In genomic region chr10:5813341-5814109, GRCh38 we compare ENCODE assay signal across 8 cellular contexts.
DNase-seq lines count a peak whose midpoint lies in the region; ATAC-seq and TF ChIP-seq lines count a peak whose summit lies in the region.

Gene GDI2, minus strand, starts transcription at chr10:5813434. Its CDS starts 176 bp downstream, at chr10:5813258.

- TF ChIP-seq CTCF in GM10266 (IDR thresholded peaks at IDR 0.05; ENCODE audit: control insufficient read depth, insufficient read depth, low read depth, missing control alignments) = no peak

- peak; percentile 80 for ATAC-seq in HG02623 (IDR thresholded peaks at IDR 0.05; ENCODE audit: unreplicated experiment)
- peak; percentile 91 for ATAC-seq in SK-N-SH treated with all-trans-retinoic acid at 6 μM for 48 hours

- H3K4me1 Mint-ChIP-seq in activated naive CD4-positive, alpha-beta T cell treated with anti-CD3 and anti-CD28 coated beads, Interleukin-2, amount 50 U/mL, for 24 hours = peaks cover 66% of the 10 kb centered on the region

- peak within 1 kb of the TSS; percentile 97 for H3K27ac Mint-ChIP-seq in activated naive CD4-positive, alpha-beta T cell treated with anti-CD3 and anti-CD28 coated beads, Interleukin-2, amount 50 U/mL, for 24 hours

- H3K27me3 Mint-ChIP-seq in activated naive CD4-positive, alpha-beta T cell treated with anti-CD3 and anti-CD28 coated beads, Interleukin-2, amount 50 U/mL, for 24 hours = no peaks in the 10 kb centered on the region

- DNase-seq in GM10266 (ENCODE audit: extremely low spot score) = peak; percentile 99
- DNase-seq in NCI-H1092 treated with DMSO at 0.1 percent for 48 hours (lab: John Stamatoyannopoulos, UW) = peak; percentile 97
- DNase-seq in globus pallidus (ENCODE audit: low spot score) = peak; percentile 97
- DNase-seq in nucleus accumbens (lab: John Stamatoyannopoulos, UW) = peak; percentile 65 to 97 (median 94)
- peak; percentile 98 for DNase-seq in superior temporal gyrus (ENCODE audit: extremely low spot score)

- peak within 1 kb of the TSS; percentile 96 for H3K4me3 Mint-ChIP-seq in activated naive CD4-positive, alpha-beta T cell treated with anti-CD3 and anti-CD28 coated beads, Interleukin-2, amount 50 U/mL, for 24 hours

- H3K9me3 Mint-ChIP-seq in activated naive CD4-positive, alpha-beta T cell treated with anti-CD3 and anti-CD28 coated beads, Interleukin-2, amount 50 U/mL, for 24 hours = no peaks in the 10 kb centered on the region

- peaks cover 14% of the 10 kb centered on the region for H3K36me3 Mint-ChIP-seq in activated naive CD4-positive, alpha-beta T cell treated with anti-CD3 and anti-CD28 coated beads, Interleukin-2, amount 50 U/mL, for 24 hours

TF ChIP-seq in SK-N-SH treated with all-trans-retinoic acid at 6 μM for 48 hours, 23 proteins besides CTCF, POLR2A, EP300 and RAD21:
- no peak for TF ChIP-seq ZC3H10 (CRISPR knock-in tag; IDR thresholded peaks at IDR 0.05)
- TF ChIP-seq, protein P1, sequence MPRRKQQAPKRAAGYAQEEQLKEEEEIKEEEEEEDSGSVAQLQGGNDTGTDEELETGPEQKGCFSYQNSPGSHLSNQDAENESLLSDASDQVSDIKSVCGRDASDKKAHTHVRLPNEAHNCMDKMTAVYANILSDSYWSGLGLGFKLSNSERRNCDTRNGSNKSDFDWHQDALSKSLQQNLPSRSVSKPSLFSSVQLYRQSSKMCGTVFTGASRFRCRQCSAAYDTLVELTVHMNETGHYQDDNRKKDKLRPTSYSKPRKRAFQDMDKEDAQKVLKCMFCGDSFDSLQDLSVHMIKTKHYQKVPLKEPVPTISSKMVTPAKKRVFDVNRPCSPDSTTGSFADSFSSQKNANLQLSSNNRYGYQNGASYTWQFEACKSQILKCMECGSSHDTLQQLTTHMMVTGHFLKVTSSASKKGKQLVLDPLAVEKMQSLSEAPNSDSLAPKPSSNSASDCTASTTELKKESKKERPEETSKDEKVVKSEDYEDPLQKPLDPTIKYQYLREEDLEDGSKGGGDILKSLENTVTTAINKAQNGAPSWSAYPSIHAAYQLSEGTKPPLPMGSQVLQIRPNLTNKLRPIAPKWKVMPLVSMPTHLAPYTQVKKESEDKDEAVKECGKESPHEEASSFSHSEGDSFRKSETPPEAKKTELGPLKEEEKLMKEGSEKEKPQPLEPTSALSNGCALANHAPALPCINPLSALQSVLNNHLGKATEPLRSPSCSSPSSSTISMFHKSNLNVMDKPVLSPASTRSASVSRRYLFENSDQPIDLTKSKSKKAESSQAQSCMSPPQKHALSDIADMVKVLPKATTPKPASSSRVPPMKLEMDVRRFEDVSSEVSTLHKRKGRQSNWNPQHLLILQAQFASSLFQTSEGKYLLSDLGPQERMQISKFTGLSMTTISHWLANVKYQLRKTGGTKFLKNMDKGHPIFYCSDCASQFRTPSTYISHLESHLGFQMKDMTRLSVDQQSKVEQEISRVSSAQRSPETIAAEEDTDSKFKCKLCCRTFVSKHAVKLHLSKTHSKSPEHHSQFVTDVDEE (CRISPR knock-in tag; IDR thresholded peaks at IDR 0.05) = peak; percentile 30; the same call in 1 of the 2 replicates

Comparison
In these comparisons a context has a peak if more than half of its experiments do, and no peak if none do; other contexts are left out.
1. Peak in every context shown above with its lines: DNase-seq and ATAC-seq.